ENCODE assay signal across 26 cellular contexts in genomic region chr15:75591655-75592364, GRCh38.
"Had no signal": no experiment of that assay in that cellular context is flagged by ENCODE, and none has a peak within 500 bp of the region (broad histone marks: within the 10 kb centered on the region; RNA-seq: fewer than 3 reads in every experiment).

No MANE protein-coding gene starts in this region.

- H3K4me1 ChIP-seq: ascending aorta, esophagus squamous epithelium, gastroesophageal sphincter, left lung, upper lobe of right lung had no signal

- H3K9me3 ChIP-seq: ascending aorta, esophagus squamous epithelium, gastroesophageal sphincter, left lung, mucosa of descending colon, thoracic aorta, upper lobe of right lung had no signal

- FAIRE-seq: colon, keratinocyte had no signal

- H3K27ac ChIP-seq: ascending aorta, brain microvascular endothelial cell, esophagus squamous epithelium, gastroesophageal sphincter, left lung, thoracic aorta, upper lobe of right lung had no signal

- H3K4me3 ChIP-seq: ascending aorta, esophagus squamous epithelium, gastroesophageal sphincter, left lung, mucosa of descending colon, thoracic aorta, upper lobe of right lung had no signal

- DNase-seq: activated B cell treated with CpG ODN at 0.5 μM for 24 hours; activated CD4-positive, alpha-beta T cell treated with anti-CD3 and anti-CD28 coated beads for 36 hours; activated CD4-positive, alpha-beta T cell treated with anti-CD3 and anti-CD28 coated beads, Interleukin-2, amount 50 U/mL, for 4 hours; activated CD8-positive, alpha-beta memory T cell treated with anti-CD3 and anti-CD28 coated beads for 24 hours; activated CD8-positive, alpha-beta memory T cell treated with anti-CD3 and anti-CD28 coated beads, Interleukin-2, amount 50 U/mL, for 4 hours; activated T-cell treated with anti-CD3 and anti-CD28 coated beads, Interleukin-2, amount 50 U/mL, for 24 hours; brain microvascular endothelial cell; effector memory CD4-positive, alpha-beta T cell; esophagus squamous epithelium; head of caudate nucleus; left lung; mammary epithelial cell; mucosa of descending colon; posterior cingulate gyrus; retina; stimulated activated CD4-positive, alpha-beta T cell treated with anti-CD3 and anti-CD28 coated beads, Interleukin-4, amount 100 ng/mL, for 24 hours; stimulated activated naive CD4-positive, alpha-beta T cell treated with Interleukin-2 at 50 U/mL for 16 hours; T-helper 9 cell; upper lobe of right lung had no signal

- ATAC-seq: activated CD4-positive, alpha-beta T cell treated with anti-CD3 and anti-CD28 coated beads for 36 hours; activated naive CD4-positive, alpha-beta T cell treated with anti-CD3 and anti-CD28 coated beads, Interleukin-2, amount 50 U/mL, for 72 hours; activated T-helper 17 cell treated with anti-CD3 and anti-CD28 coated beads, Interleukin-2, amount 50 U/mL, for 72 hours; gastroesophageal sphincter; left lung; mucosa of descending colon; upper lobe of right lung had no signal

- H3K27me3 ChIP-seq: ascending aorta, brain microvascular endothelial cell, esophagus squamous epithelium, gastroesophageal sphincter, left lung, upper lobe of right lung had no signal
